1 cellular context compared by ENCODE assay signal in genomic region chr9:129059796-129060785, GRCh38.
TF ChIP-seq lines count a peak whose summit lies in the region.

No MANE protein-coding gene starts in this region.

TF ChIP-seq in HepG2, 621 proteins besides CTCF, POLR2A, EP300 and RAD21 (continued from another document and continues in another):
- TF ChIP-seq TFE3 (CRISPR knock-in tag; IDR thresholded peaks at IDR 0.05) (no peak), AFF4 (CRISPR knock-in tag; IDR thresholded peaks at IDR 0.05) (no peak), SMAD1 (CRISPR knock-in tag; IDR thresholded peaks at IDR 0.05; ENCODE audit: borderline replicate concordance, low read depth) (no peak), ZSCAN25 (CRISPR knock-in tag; IDR thresholded peaks at IDR 0.05) (0 out of 2 replicates have a peak, but pooled peaks have one; percentile 35), ZSCAN20 (CRISPR knock-in tag; IDR thresholded peaks at IDR 0.05; ENCODE audit: borderline replicate concordance) (no peak), ZNF879 (CRISPR knock-in tag; IDR thresholded peaks at IDR 0.05) (no peak), ZNF276 (CRISPR knock-in tag; IDR thresholded peaks at IDR 0.05; ENCODE audit: low read depth) (no peak), ZNF451 (CRISPR knock-in tag; IDR thresholded peaks at IDR 0.05) (no peak), ZNF333 (CRISPR knock-in tag; IDR thresholded peaks at IDR 0.05; ENCODE audit: borderline replicate concordance) (no peak), KLF12 (CRISPR knock-in tag; IDR thresholded peaks at IDR 0.05; ENCODE audit: borderline replicate concordance) (0 out of 2 replicates have a peak, but pooled peaks have one; percentile 55), ZNF687 (CRISPR knock-in tag; IDR thresholded peaks at IDR 0.05) (peak; percentile 94), ZNF446 (CRISPR knock-in tag; IDR thresholded peaks at IDR 0.05) (no peak), CAMTA2 (CRISPR knock-in tag; IDR thresholded peaks at IDR 0.05; ENCODE audit: borderline replicate concordance) (no peak), ZZZ3 (CRISPR knock-in tag; IDR thresholded peaks at IDR 0.05; ENCODE audit: borderline replicate concordance) (no peak), KDM3A (CRISPR knock-in tag; IDR thresholded peaks at IDR 0.05; ENCODE audit: low read depth) (no peak), SOX13 (IDR thresholded peaks at IDR 0.05) (no peak), SOX13 (CRISPR knock-in tag; conservative IDR thresholded peaks at IDR 0.05 in 1 of 2, IDR thresholded peaks at IDR 0.05 in 1 of 2) (no peak), ZNF768 (CRISPR knock-in tag; IDR thresholded peaks at IDR 0.05) (no peak; the same call in 1 of the 2 replicates), HOXA3 (CRISPR knock-in tag; IDR thresholded peaks at IDR 0.05) (peak; percentile 44; the same call in 1 of the 2 replicates), NFKB2 (CRISPR knock-in tag; IDR thresholded peaks at IDR 0.05; ENCODE audit: borderline replicate concordance) (no peak), ZBED4 (CRISPR knock-in tag; IDR thresholded peaks at IDR 0.05; ENCODE audit: borderline replicate concordance) (no peak), ZSCAN29 (CRISPR knock-in tag; conservative IDR thresholded peaks at IDR 0.05) (no peak), PHF20 (CRISPR knock-in tag; IDR thresholded peaks at IDR 0.05) (0 out of 2 replicates have a peak, but pooled peaks have one; percentile 1), RFXAP (CRISPR knock-in tag; IDR thresholded peaks at IDR 0.05; ENCODE audit: borderline replicate concordance) (peak; percentile 60; the same call in 1 of the 2 replicates), FOXK1 (CRISPR knock-in tag; IDR thresholded peaks at IDR 0.05; ENCODE audit: borderline replicate concordance, low read depth) (no peak), ZNF552 (CRISPR knock-in tag; IDR thresholded peaks at IDR 0.05; ENCODE audit: borderline replicate concordance) (no peak), ZFP41 (CRISPR knock-in tag; IDR thresholded peaks at IDR 0.05; ENCODE audit: borderline replicate concordance) (no peak)
- TF ChIP-seq, protein P1, sequence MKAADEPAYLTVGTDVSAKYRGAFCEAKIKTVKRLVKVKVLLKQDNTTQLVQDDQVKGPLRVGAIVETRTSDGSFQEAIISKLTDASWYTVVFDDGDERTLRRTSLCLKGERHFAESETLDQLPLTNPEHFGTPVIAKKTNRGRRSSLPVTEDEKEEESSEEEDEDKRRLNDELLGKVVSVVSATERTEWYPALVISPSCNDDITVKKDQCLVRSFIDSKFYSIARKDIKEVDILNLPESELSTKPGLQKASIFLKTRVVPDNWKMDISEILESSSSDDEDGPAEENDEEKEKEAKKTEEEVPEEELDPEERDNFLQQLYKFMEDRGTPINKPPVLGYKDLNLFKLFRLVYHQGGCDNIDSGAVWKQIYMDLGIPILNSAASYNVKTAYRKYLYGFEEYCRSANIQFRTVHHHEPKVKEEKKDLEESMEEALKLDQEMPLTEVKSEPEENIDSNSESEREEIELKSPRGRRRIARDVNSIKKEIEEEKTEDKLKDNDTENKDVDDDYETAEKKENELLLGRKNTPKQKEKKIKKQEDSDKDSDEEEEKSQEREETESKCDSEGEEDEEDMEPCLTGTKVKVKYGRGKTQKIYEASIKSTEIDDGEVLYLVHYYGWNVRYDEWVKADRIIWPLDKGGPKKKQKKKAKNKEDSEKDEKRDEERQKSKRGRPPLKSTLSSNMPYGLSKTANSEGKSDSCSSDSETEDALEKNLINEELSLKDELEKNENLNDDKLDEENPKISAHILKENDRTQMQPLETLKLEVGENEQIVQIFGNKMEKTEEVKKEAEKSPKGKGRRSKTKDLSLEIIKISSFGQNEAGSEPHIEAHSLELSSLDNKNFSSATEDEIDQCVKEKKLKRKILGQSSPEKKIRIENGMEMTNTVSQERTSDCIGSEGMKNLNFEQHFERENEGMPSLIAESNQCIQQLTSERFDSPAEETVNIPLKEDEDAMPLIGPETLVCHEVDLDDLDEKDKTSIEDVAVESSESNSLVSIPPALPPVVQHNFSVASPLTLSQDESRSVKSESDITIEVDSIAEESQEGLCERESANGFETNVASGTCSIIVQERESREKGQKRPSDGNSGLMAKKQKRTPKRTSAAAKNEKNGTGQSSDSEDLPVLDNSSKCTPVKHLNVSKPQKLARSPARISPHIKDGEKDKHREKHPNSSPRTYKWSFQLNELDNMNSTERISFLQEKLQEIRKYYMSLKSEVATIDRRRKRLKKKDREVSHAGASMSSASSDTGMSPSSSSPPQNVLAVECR (CRISPR knock-in tag; IDR thresholded peaks at IDR 0.05; ENCODE audit: borderline replicate concordance): peak; percentile 20; the same call in 1 of the 2 replicates
- TF ChIP-seq, protein P2, sequence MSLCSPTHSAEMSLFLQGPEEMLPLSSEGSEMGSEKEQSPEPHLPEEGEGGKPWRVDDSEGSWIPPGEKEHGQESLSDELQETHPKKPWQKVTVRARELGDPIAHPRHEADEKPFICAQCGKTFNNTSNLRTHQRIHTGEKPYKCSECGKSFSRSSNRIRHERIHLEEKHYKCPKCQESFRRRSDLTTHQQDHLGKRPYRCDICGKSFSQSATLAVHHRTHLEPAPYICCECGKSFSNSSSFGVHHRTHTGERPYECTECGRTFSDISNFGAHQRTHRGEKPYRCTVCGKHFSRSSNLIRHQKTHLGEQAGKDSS (CRISPR knock-in tag; IDR thresholded peaks at IDR 0.05; ENCODE audit: borderline replicate concordance, low read depth): peak; percentile 65; the same call in 1 of the 2 replicates
- TF ChIP-seq, protein P3, sequence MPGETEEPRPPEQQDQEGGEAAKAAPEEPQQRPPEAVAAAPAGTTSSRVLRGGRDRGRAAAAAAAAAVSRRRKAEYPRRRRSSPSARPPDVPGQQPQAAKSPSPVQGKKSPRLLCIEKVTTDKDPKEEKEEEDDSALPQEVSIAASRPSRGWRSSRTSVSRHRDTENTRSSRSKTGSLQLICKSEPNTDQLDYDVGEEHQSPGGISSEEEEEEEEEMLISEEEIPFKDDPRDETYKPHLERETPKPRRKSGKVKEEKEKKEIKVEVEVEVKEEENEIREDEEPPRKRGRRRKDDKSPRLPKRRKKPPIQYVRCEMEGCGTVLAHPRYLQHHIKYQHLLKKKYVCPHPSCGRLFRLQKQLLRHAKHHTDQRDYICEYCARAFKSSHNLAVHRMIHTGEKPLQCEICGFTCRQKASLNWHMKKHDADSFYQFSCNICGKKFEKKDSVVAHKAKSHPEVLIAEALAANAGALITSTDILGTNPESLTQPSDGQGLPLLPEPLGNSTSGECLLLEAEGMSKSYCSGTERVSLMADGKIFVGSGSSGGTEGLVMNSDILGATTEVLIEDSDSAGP (CRISPR knock-in tag; IDR thresholded peaks at IDR 0.05; ENCODE audit: borderline replicate concordance): peak; percentile 33; the same call in 1 of the 2 replicates
- TF ChIP-seq, protein P4, sequence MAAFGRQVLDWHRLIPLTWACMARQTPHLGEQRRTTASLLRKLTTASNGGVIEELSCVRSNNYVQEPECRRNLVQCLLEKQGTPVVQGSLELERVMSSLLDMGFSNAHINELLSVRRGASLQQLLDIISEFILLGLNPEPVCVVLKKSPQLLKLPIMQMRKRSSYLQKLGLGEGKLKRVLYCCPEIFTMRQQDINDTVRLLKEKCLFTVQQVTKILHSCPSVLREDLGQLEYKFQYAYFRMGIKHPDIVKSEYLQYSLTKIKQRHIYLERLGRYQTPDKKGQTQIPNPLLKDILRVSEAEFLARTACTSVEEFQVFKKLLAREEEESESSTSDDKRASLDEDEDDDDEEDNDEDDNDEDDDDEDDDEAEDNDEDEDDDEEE (CRISPR knock-in tag; IDR thresholded peaks at IDR 0.05): no peak
